8 cellular contexts compared by ENCODE assay signal in genomic region chr22:30802202-30803166, GRCh38.
DNase-seq lines count a peak whose midpoint lies in the region; ATAC-seq and TF ChIP-seq lines count a peak whose summit lies in the region.

No MANE protein-coding gene starts in this region.

- ATAC-seq in HG03097 (IDR thresholded peaks at IDR 0.05; ENCODE audit: low FRiP score, unreplicated experiment): peak; percentile 63
- peak; percentile 98 for ATAC-seq in esophagus mucosa
- no peak for ATAC-seq in GM18505 (IDR thresholded peaks at IDR 0.05; ENCODE audit: unreplicated experiment)

- no peak for TF ChIP-seq POLR2A in GM18505 (IDR thresholded peaks at IDR 0.05; ENCODE audit: borderline replicate concordance, extremely low read depth, insufficient read depth, insufficient read length)

- DNase-seq in COLO668 (lab: John Stamatoyannopoulos, UW; ENCODE audit: unreplicated experiment) (peak; percentile 88), midbrain (lab: John Stamatoyannopoulos, UW) (peak; percentile 84)
- DNase-seq in activated T-cell treated with anti-CD3 and anti-CD28 coated beads, Interleukin-2, amount 50 U/mL, for 48 hours: peak; percentile 77 to 85
- peak; percentile 2 to 7 for DNase-seq in stimulated activated CD8-positive, alpha-beta memory T cell treated with anti-CD3 and anti-CD28 coated beads, Interleukin-2, amount 100 ng/mL, for 1 hour (ENCODE audit: low read depth in 2 of 2)

TF ChIP-seq in PFSK-1, 5 proteins besides CTCF, POLR2A, EP300 and RAD21:
- TF ChIP-seq SIN3A (IDR thresholded peaks at IDR 0.05; ENCODE audit: borderline replicate concordance, insufficient read depth, low read length) (peak; percentile 99), REST (IDR thresholded peaks at IDR 0.05; ENCODE audit: insufficient read depth in 1 of 2, low read depth in 2 of 2, low read length in 2 of 2) (peak; percentile 97 to 99), POLR2AphosphoS5 (IDR thresholded peaks at IDR 0.05; ENCODE audit: low read depth, low read length) (no peak), FOXP2 (optimal IDR thresholded peaks at IDR 0.05; ENCODE audit: borderline replicate concordance, extremely low read depth, extremely low read length, insufficient read depth) (peak; percentile 92), TAF1 (IDR thresholded peaks at IDR 0.05; ENCODE audit: borderline replicate concordance, insufficient read depth, low read length) (no peak)

Comparison
In these comparisons a context has a peak if more than half of its experiments do, and no peak if none do; other contexts are left out.
1. DNase-seq: peak in every context shown above with its lines; median percentile 88 in COLO668; 84 in midbrain; 81 in activated T-cell treated with anti-CD3 and anti-CD28 coated beads, Interleukin-2, amount 50 U/mL, for 48 hours; 4 in stimulated activated CD8-positive, alpha-beta memory T cell treated with anti-CD3 and anti-CD28 coated beads, Interleukin-2, amount 100 ng/mL, for 1 hour.